In genomic region chr2:56718413-56718812, GRCh38 we compare ENCODE assay signal across 33 cellular contexts.
"Had no signal": no experiment of that assay in that cellular context is flagged by ENCODE, and none has a peak within 500 bp of the region (broad histone marks: within the 10 kb centered on the region; RNA-seq: fewer than 3 reads in every experiment).

No MANE protein-coding gene starts in this region.

- H3K27ac ChIP-seq: adrenal gland, body of pancreas, brain microvascular endothelial cell, breast epithelium, VCaP had no signal

- H3K9me3 ChIP-seq: adrenal gland, body of pancreas had no signal

- H3K4me1 ChIP-seq: adrenal gland, body of pancreas, breast epithelium had no signal

- DNase-seq: activated B cell treated with CpG ODN at 0.5 μM for 24 hours; activated CD4-positive, alpha-beta memory T cell treated with anti-CD3 and anti-CD28 coated beads for 36 hours; activated CD4-positive, alpha-beta T cell treated with anti-CD3 and anti-CD28 coated beads for 4 hours; activated CD4-positive, alpha-beta T cell treated with anti-CD3 and anti-CD28 coated beads, Interleukin-2, amount 10 ng/mL, durations not matched to agents 24 days and 14 days; activated CD4-positive, alpha-beta T cell treated with anti-CD3 and anti-CD28 coated beads, Interleukin-2, amount 50 U/mL, for 1 hour; activated CD4-positive, alpha-beta T cell treated with anti-CD3 and anti-CD28 coated beads, Interleukin-2, amount 50 U/mL, for 4 hours; activated CD4-positive, CD25-positive, alpha-beta regulatory T cell treated with anti-CD3 and anti-CD28 coated beads, Interleukin-2, amount 50 U/mL, for 72 hours; activated CD8-positive, alpha-beta memory T cell treated with anti-CD3 and anti-CD28 coated beads, Interleukin-2, amount 50 U/mL, for 4 hours; activated CD8-positive, alpha-beta T cell treated with anti-CD3 and anti-CD28 coated beads for 36 hours; activated effector memory CD4-positive, alpha-beta T cell treated with anti-CD3 and anti-CD28 coated beads, Interleukin-2, amount 50 U/mL, for 16 hours; activated gamma-delta T cell treated with Interleukin-2 at 50 U/mL for 16 hours; activated naive CD4-positive, alpha-beta T cell; activated naive CD4-positive, alpha-beta T cell treated with anti-CD3 and anti-CD28 coated beads for 36 hours; activated naive CD4-positive, alpha-beta T cell treated with anti-CD3 and anti-CD28 coated beads, Interleukin-2, amount 50 U/mL, for 16 hours; activated naive CD8-positive, alpha-beta T cell treated with anti-CD3 and anti-CD28 coated beads for 36 hours; activated T-cell treated with anti-CD3 and anti-CD28 coated beads for 4 hours; activated T-cell treated with anti-CD3 and anti-CD28 coated beads, Interleukin-2, amount 50 U/mL, for 1 hour; activated T-cell treated with anti-CD3 and anti-CD28 coated beads, Interleukin-2, amount 50 U/mL, for 4 hours; activated T-cell treated with anti-CD3 and anti-CD28 coated beads, Interleukin-2, amount 50 U/mL, for 72 hours; adrenal gland; amniotic stem cell; aorta; body of pancreas; brain microvascular endothelial cell; caudate nucleus; cerebellar nuclear complex; T-helper 1 cell; T-helper 2 cell; T-helper 9 cell had no signal

- H3K4me3 ChIP-seq: adrenal gland, body of pancreas, breast epithelium had no signal

- H3K36me3 ChIP-seq: adrenal gland, brain microvascular endothelial cell, breast epithelium had no signal

- H3K27me3 ChIP-seq: adrenal gland, body of pancreas, brain microvascular endothelial cell, breast epithelium had no signal

- ATAC-seq: activated CD8-positive, alpha-beta T cell treated with anti-CD3 and anti-CD28 coated beads for 36 hours; activated naive CD4-positive, alpha-beta T cell treated with anti-CD3 and anti-CD28 coated beads, Interleukin-2, amount 50 U/mL, for 72 hours; activated T-cell treated with anti-CD3 and anti-CD28 coated beads, Interleukin-2, amount 50 U/mL, for 4 hours; activated T-cell treated with anti-CD3 and anti-CD28 coated beads, Interleukin-2, amount 50 U/mL, for 72 hours; activated T-helper 17 cell treated with anti-CD3 and anti-CD28 coated beads, Interleukin-2, amount 50 U/mL, for 72 hours; body of pancreas had no signal
